ENCODE assay signal across 29 cellular contexts in genomic region chr1:228371741-228372182, GRCh38. TPM values are rescaled to one million over a fixed set of nuclear protein-coding genes. Genes with fewer than 3 reads are reported as not detected.
"Had no signal": no experiment of that assay in that cellular context is flagged by ENCODE, and none has a peak within 500 bp of the region (broad histone marks: within the 10 kb centered on the region; RNA-seq: fewer than 3 reads in every experiment).

No MANE protein-coding gene starts in this region.

- DNase-seq: activated CD4-positive, alpha-beta T cell treated with anti-CD3 and anti-CD28 coated beads for 1 hour; activated CD8-positive, alpha-beta memory T cell treated with anti-CD3 and anti-CD28 coated beads for 24 hours; activated CD8-positive, alpha-beta memory T cell treated with anti-CD3 and anti-CD28 coated beads, Interleukin-2, amount 50 U/mL, for 48 hours; activated effector memory CD4-positive, alpha-beta T cell treated with anti-CD3 and anti-CD28 coated beads, Interleukin-2, amount 50 U/mL, for 16 hours; activated naive CD4-positive, alpha-beta T cell treated with anti-CD3 and anti-CD28 coated beads, Interleukin-2, amount 50 U/mL, for 16 hours; activated T-cell treated with anti-CD3 and anti-CD28 coated beads, Interleukin-2, amount 50 U/mL, for 48 hours; brain microvascular endothelial cell; effector memory CD4-positive, alpha-beta T cell; mammary epithelial cell; midbrain; nucleus accumbens; retina; stimulated activated CD4-positive, alpha-beta T cell treated with anti-CD3 and anti-CD28 coated beads, Interleukin-15, amount 100 ng/mL, for 24 hours; stimulated activated CD4-positive, alpha-beta T cell treated with anti-CD3 and anti-CD28 coated beads, Interleukin-4, amount 100 ng/mL, for 1 hour; stomach; SW 1271; T-helper 2 cell had no signal

- ATAC-seq: stimulated activated effector memory CD8-positive, alpha-beta T cell treated with anti-CD3 and anti-CD28 coated beads, Interleukin-12 subunit alpha, Interleukin-12 subunit beta, amount 100 ng/mL, for 72 hours had no signal

- H3K27me3 Mint-ChIP-seq: dendritic cell treated with granulocyte-macrophage colony-stimulating factor and Interleukin-4, amounts not matched to agents 40 ng/mL and 50 ng/mL, for 4 days had no signal

- FAIRE-seq: endothelial cell of umbilical vein, islet of Langerhans had no signal

- H3K4me2 ChIP-seq: hepatocyte had no signal

- H3K4me3 Mint-ChIP-seq: dendritic cell treated with granulocyte-macrophage colony-stimulating factor and Interleukin-4, amounts not matched to agents 40 ng/mL and 50 ng/mL, for 4 days; nephron; stimulated activated effector memory CD8-positive, alpha-beta T cell treated with anti-CD3 and anti-CD28 coated beads, Interleukin-12 subunit alpha, Interleukin-12 subunit beta, amount 100 ng/mL, for 72 hours had no signal

- H3K36me3 ChIP-seq: brain microvascular endothelial cell, stomach, thoracic aorta, upper lobe of left lung, WERI-Rb-1 had no signal

- H3K27ac ChIP-seq: brain microvascular endothelial cell, esophagus muscularis mucosa, hepatocyte, skin epidermis, stomach, thoracic aorta, upper lobe of left lung, WERI-Rb-1 had no signal

- H3K4me1 Mint-ChIP-seq: nephron had no signal

- H3K9me3 Mint-ChIP-seq: dendritic cell treated with granulocyte-macrophage colony-stimulating factor and Interleukin-4, amounts not matched to agents 40 ng/mL and 50 ng/mL, for 4 days; nephron; stimulated activated effector memory CD8-positive, alpha-beta T cell treated with anti-CD3 and anti-CD28 coated beads, Interleukin-12 subunit alpha, Interleukin-12 subunit beta, amount 100 ng/mL, for 72 hours had no signal

- H3K79me2 ChIP-seq: hepatocyte had no signal

- H3K9me3 ChIP-seq: esophagus muscularis mucosa, stomach, thoracic aorta, upper lobe of left lung had no signal

- H3K27ac Mint-ChIP-seq: dendritic cell treated with granulocyte-macrophage colony-stimulating factor and Interleukin-4, amounts not matched to agents 40 ng/mL and 50 ng/mL, for 4 days; nephron; stimulated activated effector memory CD8-positive, alpha-beta T cell treated with anti-CD3 and anti-CD28 coated beads, Interleukin-12 subunit alpha, Interleukin-12 subunit beta, amount 100 ng/mL, for 72 hours had no signal

- H3K27me3 ChIP-seq: brain microvascular endothelial cell, hepatocyte, upper lobe of left lung had no signal

- H3K4me3 ChIP-seq: esophagus muscularis mucosa, hepatocyte, skin epidermis, stomach, thoracic aorta, upper lobe of left lung had no signal

- H3K36me3 Mint-ChIP-seq: stimulated activated effector memory CD8-positive, alpha-beta T cell treated with anti-CD3 and anti-CD28 coated beads, Interleukin-12 subunit alpha, Interleukin-12 subunit beta, amount 100 ng/mL, for 72 hours had no signal

- H2AFZ ChIP-seq: hepatocyte had no signal

RNA-seq across cellular contexts. Expression of gene TRIM17, which starts 44.9 kb away (rescaled TPM):
- total RNA-seq: endothelial cell of umbilical vein, esophagus muscularis mucosa had no signal
- polyA plus RNA-seq: aorta, endothelial cell of umbilical vein had no signal
